18 cellular contexts compared by ENCODE assay signal in genomic region chr17:48148029-48148759, GRCh38. TPM values are rescaled to one million over a fixed set of nuclear protein-coding genes. Genes with fewer than 3 reads are reported as not detected.
DNase-seq lines count a peak whose midpoint lies in the region; ATAC-seq, FAIRE-seq and TF ChIP-seq lines count a peak whose summit lies in the region.
"Had no signal": no experiment of that assay in that cellular context is flagged by ENCODE, and none has a peak within 500 bp of the region (broad histone marks: within the 10 kb centered on the region; RNA-seq: fewer than 3 reads in every experiment).

No MANE protein-coding gene starts in this region.

- H3K36me3 ChIP-seq in H1 (ENCODE audit: control insufficient read depth in 2 of 4, insufficient read depth in 4 of 4, low read length in 3 of 4): no peaks in the 10 kb centered on the region
- no peaks in the 10 kb centered on the region for H3K36me3 ChIP-seq in Peyer's patch
- H3K36me3 ChIP-seq: ovary, sigmoid colon, vagina had no signal

- DNase-seq in NCI-H1436 (lab: John Stamatoyannopoulos, UW): peak; percentile 31
- no peak for DNase-seq in NCI-H1436 treated with DMSO at 0.1 percent for 48 hours (lab: John Stamatoyannopoulos, UW)
- DNase-seq in ELR (ENCODE audit: low read depth): peak; percentile 31
- DNase-seq in NCI-H69 (lab: John Stamatoyannopoulos, UW): peak; percentile 74
- no peak for DNase-seq in H1 (ENCODE audit: low read depth in 1 of 2, low spot score in 2 of 2)
- DNase-seq in Peyer's patch: no peak
- DNase-seq: activated CD4-positive, alpha-beta memory T cell treated with anti-CD3 and anti-CD28 coated beads, Interleukin-2, amount 10 ng/mL, durations not matched to agents 7 days and 5 days; DMS79 treated with DMSO at 0.1 percent for 48 hours; KBM-7; NCI-H187 treated with DMSO at 0.1 percent for 48 hours; ovary; sigmoid colon; stimulated activated CD4-positive, alpha-beta T cell treated with anti-CD3 and anti-CD28 coated beads, Interleukin-1b, Interleukin-23, amount 100 ng/mL, for 48 hours had no signal

- H3K56ac ChIP-seq in H1 (replicated peaks; ENCODE audit: insufficient read length, low read depth, low read length): no peak overlapping the region

- H4K20me1 ChIP-seq in H1 (replicated peaks in 1 of 2; ENCODE audit: control insufficient read depth in 1 of 2, insufficient read depth in 2 of 2, low read length in 2 of 2): no peaks in the 10 kb centered on the region

- H2BK120ac ChIP-seq in H1 (replicated peaks; ENCODE audit: low read depth, low read length): no peak overlapping the region

- H2BK5ac ChIP-seq in H1 (ENCODE audit: low read depth, low read length): no peak overlapping the region

- no peak overlapping the region for H3K4me3 ChIP-seq in H1 (ENCODE audit: extremely low read depth in 1 of 4, insufficient read depth in 2 of 4, low read depth in 3 of 4, low read length in 4 of 4)
- no peak overlapping the region for H3K4me3 ChIP-seq in Peyer's patch
- H3K4me3 ChIP-seq: ovary, sigmoid colon, vagina had no signal

- no peaks in the 10 kb centered on the region for H3K23me2 ChIP-seq in H1 (ENCODE audit: low read depth, low read length)

- H3K27me3 ChIP-seq in H1 (replicated peaks in 1 of 4; ENCODE audit: control insufficient read depth in 3 of 4, extremely low read depth in 1 of 4, insufficient read depth in 3 of 4, low read length in 3 of 4) (no peaks in the 10 kb centered on the region; a peak in 1 of 7 replicates), Peyer's patch (no peaks in the 10 kb centered on the region)
- H3K27me3 ChIP-seq: ovary, vagina had no signal

- H3K14ac ChIP-seq in H1 (ENCODE audit: insufficient read length): no peak overlapping the region

- no peak for TF ChIP-seq POLR2A in H1 (IDR thresholded peaks at IDR 0.05; ENCODE audit: control extremely low read depth in 1 of 2, low read depth in 2 of 2, low read length in 2 of 2)
- no peak for TF ChIP-seq POLR2A in Peyer's patch (IDR thresholded peaks at IDR 0.05)

- H3K79me1 ChIP-seq in H1 (ENCODE audit: low read depth, low read length): no peaks in the 10 kb centered on the region

- peaks cover 0 to 8% (median 6%) of the 10 kb centered on the region in 4 experiments; a peak in 2 of 7 replicates for H3K4me1 ChIP-seq in H1 (replicated peaks in 1 of 4; ENCODE audit: control insufficient read depth in 3 of 4, insufficient read depth in 4 of 4, low read length in 3 of 4)
- H3K4me1 ChIP-seq in Peyer's patch: no peaks in the 10 kb centered on the region
- H3K4me1 ChIP-seq: sigmoid colon, vagina had no signal

- no peak overlapping the region; a peak in 1 of 7 replicates for H3K9ac ChIP-seq in H1 (replicated peaks in 1 of 4; ENCODE audit: extremely low read depth in 1 of 4, low read depth in 3 of 4, low read length in 3 of 4)

- no peak for TF ChIP-seq CTCF in H1 (IDR thresholded peaks at IDR 0.05; ENCODE audit: control extremely low read depth in 1 of 3, insufficient read depth in 1 of 3, low read depth in 1 of 3, low read length in 3 of 3)
- TF ChIP-seq CTCF in Peyer's patch (IDR thresholded peaks at IDR 0.05): no peak

- FAIRE-seq in H1 (lab: Jason Lieb, UNC): no peak
- FAIRE-seq: A204.1 had no signal

- 90% methylated on average over 13 of the region's 13 CpGs; no CpG with 5 or more reads in 1 of the 2 experiments for WGBS in H1 (ENCODE audit: extremely low coverage in 1 of 2, insufficient coverage in 1 of 2, insufficient read length in 1 of 2, insufficient replicate concordance in 2 of 2, low coverage in 1 of 2, low lambda C conversion rate in 2 of 2, missing lambda C conversion rate in 1 of 2), 2 experiments

- no peak for TF ChIP-seq EP300 in H1 (IDR thresholded peaks at IDR 0.05; ENCODE audit: borderline replicate concordance in 1 of 2, low read depth in 2 of 2, low read length in 2 of 2)

- no peak overlapping the region for H2AFZ ChIP-seq in H1 (ENCODE audit: low read length)

- no peak for TF ChIP-seq RAD21 in H1 (IDR thresholded peaks at IDR 0.05 in 1 of 2, conservative IDR thresholded peaks at IDR 0.05 in 1 of 2; ENCODE audit: low read depth in 2 of 2, low read length in 2 of 2)

- no peak overlapping the region for H2BK20ac ChIP-seq in H1 (ENCODE audit: low read length)

- POLR2A ChIA-PET in H1 (lab: Charles Lee; ENCODE audit: partially characterized antibody): interaction anchor here (0.9 to 2.6 kb wide), 6 partner anchors 11 to 99 kb away, joined by 3 to 12 read pairs (median 5); partner anchors contain the start of gene NFE2L1

- no peak overlapping the region for H4K91ac ChIP-seq in H1 (replicated peaks; ENCODE audit: insufficient read length, low read length)

- no peak overlapping the region for H4K5ac ChIP-seq in H1 (ENCODE audit: insufficient read length, low read depth, low read length)

- no peak for ATAC-seq in GM21423 (IDR thresholded peaks at IDR 0.05; ENCODE audit: unreplicated experiment)
- ATAC-seq in HG03457 (IDR thresholded peaks at IDR 0.05; ENCODE audit: unreplicated experiment): no peak

- no peak overlapping the region for H3K23ac ChIP-seq in H1 (ENCODE audit: insufficient read length)

- H3K4me2 ChIP-seq in H1 (ENCODE audit: insufficient read depth in 1 of 2, low read depth in 2 of 2, low read length in 2 of 2): no peak overlapping the region; a peak in 1 of 4 replicates

- H2BK15ac ChIP-seq in H1 (ENCODE audit: low read length): no peak overlapping the region

- no peak overlapping the region for H2AK5ac ChIP-seq in H1 (ENCODE audit: low read depth, low read length)

- H4K8ac ChIP-seq in H1 (ENCODE audit: extremely low read depth, insufficient read depth, low read length): no peak overlapping the region

- no peak overlapping the region for H3K18ac ChIP-seq in H1 (ENCODE audit: extremely low read depth, low read length)

- H3K27ac ChIP-seq in H1 (ENCODE audit: low read depth, low read length) (no peak overlapping the region), Peyer's patch (no peak overlapping the region)
- H3K27ac ChIP-seq: C4-2B, ovary, sigmoid colon, vagina had no signal

- CTCF ChIA-PET in H1 (lab: Charles Lee; ENCODE audit: partially characterized antibody): interaction anchor here (0.6 to 2.1 kb wide), 14 partner anchors 11 to 470 kb away, joined by 3 to 10 read pairs (median 4); no protein-coding TSS in a partner anchor

- H3K9me3 ChIP-seq in H1 (ENCODE audit: insufficient read depth in 2 of 2, low read depth in 1 of 2, low read length in 1 of 2): no peaks in the 10 kb centered on the region
- no peaks in the 10 kb centered on the region for H3K9me3 ChIP-seq in Peyer's patch
- H3K9me3 ChIP-seq: ovary, sigmoid colon, vagina had no signal

- H2BK12ac ChIP-seq in H1 (ENCODE audit: low read depth, low read length): peak overlapping the region; percentile 72; the same call in 1 of the 2 replicates

- H3K79me2 ChIP-seq in H1 (ENCODE audit: control insufficient read depth in 1 of 2, insufficient read depth in 2 of 2, low read length in 2 of 2): no peaks in the 10 kb centered on the region

- H3K4ac ChIP-seq in H1 (replicated peaks; ENCODE audit: insufficient read length, low read depth, low read length): no peak overlapping the region

TF ChIP-seq in H1, 55 proteins besides CTCF, POLR2A, EP300 and RAD21:
- TF ChIP-seq FOSL1 (IDR thresholded peaks at IDR 0.05; ENCODE audit: insufficient read depth, low read depth, low read length) (no peak), ATF2 (IDR thresholded peaks at IDR 0.05; ENCODE audit: low read length) (no peak), PHF8 (conservative IDR thresholded peaks at IDR 0.05; ENCODE audit: low read depth, low read length) (no peak), POU5F1 (IDR thresholded peaks at IDR 0.05; ENCODE audit: low read depth, low read length) (no peak), CEBPB (IDR thresholded peaks at IDR 0.05; ENCODE audit: low read depth, low read length) (no peak), BACH1 (IDR thresholded peaks at IDR 0.05; ENCODE audit: low read length) (no peak), ATF3 (IDR thresholded peaks at IDR 0.05; ENCODE audit: insufficient read depth, low read depth, low read length) (no peak)
TF ChIP-seq in H1: peak in this region for 0.

RNA-seq across cellular contexts. Expression of gene SNX11, which starts 40.6 kb away (rescaled TPM):
- total RNA-seq in H1 (2021; fragmentation: NEBNext Ultra II Directional; extraction: Animal tissue kit (Norgen Biotek cat#: 25700)): 20.9 and 21.1 TPM in 2 replicates
- polyA plus RNA-seq in H1 (2011; rRNA removed): 16.3 and 21.4 TPM in 2 replicates
- polyA plus RNA-seq in H1 (2011; cell fraction: cytosol; rRNA removed): 18.8 TPM
- polyA plus RNA-seq in H1 (2011; cell fraction: nucleus; rRNA removed): 14.8 TPM
- 19.2 to 22.5 TPM (median 21.5 TPM) in 4 replicates for polyA plus RNA-seq in H1 (2012, experiment 1 of 2)
- polyA plus RNA-seq in H1 (2012, experiment 2 of 2): 27.4 TPM
- polyA plus RNA-seq in H1 (2013, experiment 1 of 2): 11.7 TPM
- 11.8 TPM for polyA plus RNA-seq in H1 (2013, experiment 2 of 2)
- polyA minus RNA-seq in H1 (2011; rRNA and poly(A)+ RNA removed): 22.9 and 30.3 TPM in 2 replicates
- polyA minus RNA-seq in H1 (2011; cell fraction: cytosol; rRNA and poly(A)+ RNA removed): 14.1 TPM
- polyA minus RNA-seq in H1 (2011; cell fraction: nucleus; rRNA and poly(A)+ RNA removed): 10.5 TPM
- 10 to 100 TPM in 3 of 4 donors, 1 to 10 TPM in 1; 9.5 to 19.8 (median 15.0) TPM for total RNA-seq in Peyer's patch

RNA-seq across cellular contexts. Expression of gene CBX1, which starts 46.9 kb away (rescaled TPM):
- total RNA-seq in H1 (2021; fragmentation: NEBNext Ultra II Directional; extraction: Animal tissue kit (Norgen Biotek cat#: 25700)): 166 and 173 TPM in 2 replicates
- polyA plus RNA-seq in H1 (2011; rRNA removed): 23.8 and 38.7 TPM in 2 replicates
- 61.9 TPM for polyA plus RNA-seq in H1 (2011; cell fraction: cytosol; rRNA removed)
- 16.3 TPM for polyA plus RNA-seq in H1 (2011; cell fraction: nucleus; rRNA removed)
- polyA plus RNA-seq in H1 (2012, experiment 1 of 2): 166 to 245 TPM (median 172 TPM) in 4 replicates
- polyA plus RNA-seq in H1 (2012, experiment 2 of 2): 24.6 TPM
- 109 TPM for polyA plus RNA-seq in H1 (2013, experiment 1 of 2)
- polyA plus RNA-seq in H1 (2013, experiment 2 of 2): 111 TPM
- 23.7 and 25.9 TPM in 2 replicates for polyA minus RNA-seq in H1 (2011; rRNA and poly(A)+ RNA removed)
- 42.8 TPM for polyA minus RNA-seq in H1 (2011; cell fraction: cytosol; rRNA and poly(A)+ RNA removed)
- 20.1 TPM for polyA minus RNA-seq in H1 (2011; cell fraction: nucleus; rRNA and poly(A)+ RNA removed)
- 10 to 100 TPM in 1 of 4 donors, 1 to 10 TPM in 3; 7.2 to 14.0 (median 8.5) TPM for total RNA-seq in Peyer's patch

Comparison
In these comparisons a context has a peak if more than half of its experiments do, and no peak if none do; other contexts are left out.
1. DNase-seq: peak in NCI-H1436 (single experiment), ELR (single experiment) and NCI-H69 (single experiment); none in NCI-H1436 treated with DMSO at 0.1 percent for 48 hours (single experiment), H1 (0 of 2) and Peyer's patch (0 of 3).
2. RNA of gene CBX1, which starts 46.9 kb away (total RNA-seq): 166 to 173 TPM in H1; 7.2 to 14.0 TPM in Peyer's patch; every median in the first group is over 10 times any median in the second.